Comparison of ENCODE assay signal across 1 cellular context in genomic region chr16:28330981-28331380, GRCh38. TPM values are rescaled to one million over a fixed set of nuclear protein-coding genes. Genes with fewer than 3 reads are reported as not detected.
"Had no signal": no experiment of that assay in that cellular context is flagged by ENCODE, and none has a peak within 500 bp of the region (broad histone marks: within the 10 kb centered on the region; RNA-seq: fewer than 3 reads in every experiment).

No MANE protein-coding gene starts in this region.

RNA-seq across cellular contexts. Expression of gene SBK1, which starts 38.7 kb away (rescaled TPM):
- total RNA-seq: SJSA1 had no signal
